Comparison of ENCODE assay signal across 1 cellular context in the genomic region with DNA sequence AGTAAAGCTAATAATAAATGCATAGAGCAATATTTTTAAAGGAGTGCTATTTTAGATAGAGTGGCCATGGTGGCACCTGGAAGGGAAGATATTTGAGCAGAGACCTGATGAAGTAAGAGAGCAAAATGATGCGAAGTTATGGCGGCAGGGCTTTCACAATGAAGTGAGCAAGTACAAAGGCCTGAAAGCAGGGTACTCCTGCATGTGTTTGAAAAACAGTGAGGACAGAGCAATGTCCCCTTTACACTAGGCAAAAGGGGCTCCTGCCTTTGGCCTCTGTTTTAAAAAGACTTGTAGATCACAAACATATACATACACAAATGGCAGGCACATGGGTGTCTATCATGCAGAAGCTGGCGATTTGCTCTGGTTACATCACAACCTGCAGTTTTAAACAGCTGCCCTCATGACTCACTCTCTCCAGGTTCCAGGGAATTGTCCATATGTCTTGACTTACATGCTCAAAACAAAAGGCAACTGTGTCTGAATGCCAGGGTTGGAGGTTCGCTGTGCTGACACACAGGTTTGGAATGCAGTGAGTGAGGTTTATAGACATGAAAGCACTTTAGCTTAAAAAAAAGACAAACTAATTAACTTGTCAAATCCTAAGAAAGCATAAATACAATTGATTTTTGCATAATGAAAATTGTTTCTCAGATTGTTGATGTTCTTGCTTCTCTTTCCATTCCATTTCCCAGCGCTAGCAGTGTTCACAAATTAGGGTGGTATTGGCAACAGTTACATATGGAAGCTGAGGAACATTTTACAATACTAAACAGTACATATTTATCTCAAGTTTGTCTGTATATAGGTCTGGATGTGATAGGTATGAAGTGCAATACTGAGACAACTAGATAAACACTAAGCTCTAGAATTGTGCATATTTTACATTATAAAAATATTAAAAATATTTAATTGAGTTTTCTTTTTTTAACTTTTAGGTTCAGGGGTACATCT.
TF ChIP-seq lines count a peak whose summit lies in the region.

No MANE protein-coding gene starts in this region.

TF ChIP-seq in HEK293, 187 proteins besides CTCF, POLR2A, EP300 and RAD21 (continued from another document):
- TF ChIP-seq ZNF664 (tag by site-specific recombination; IDR thresholded peaks at IDR 0.05) (no peak), ZNF623 (tag by site-specific recombination; IDR thresholded peaks at IDR 0.05) (no peak), ZNF146 (tag by site-specific recombination; IDR thresholded peaks at IDR 0.05) (no peak), ZNF776 (tag by site-specific recombination; IDR thresholded peaks at IDR 0.05; ENCODE audit: borderline replicate concordance) (no peak), YY1 (tag by site-specific recombination; IDR thresholded peaks at IDR 0.05) (no peak), ZNF157 (tag by site-specific recombination; IDR thresholded peaks at IDR 0.05) (no peak), ZNF175 (tag by site-specific recombination; IDR thresholded peaks at IDR 0.05) (no peak), BCL11B (tag by site-specific recombination; IDR thresholded peaks at IDR 0.05; ENCODE audit: low read depth) (no peak), SP2 (tag by site-specific recombination; IDR thresholded peaks at IDR 0.05) (no peak), ZNF501 (tag by site-specific recombination; IDR thresholded peaks at IDR 0.05) (no peak), ZNF239 (tag by site-specific recombination; IDR thresholded peaks at IDR 0.05) (no peak), ZNF274 (IDR thresholded peaks at IDR 0.05; ENCODE audit: low read length) (no peak), ZNF274 (tag by site-specific recombination; IDR thresholded peaks at IDR 0.05; ENCODE audit: borderline replicate concordance) (no peak), ZNF174 (tag by site-specific recombination; IDR thresholded peaks at IDR 0.05) (no peak), ZNF624 (tag by site-specific recombination; IDR thresholded peaks at IDR 0.05) (no peak), ZSCAN16 (tag by site-specific recombination; IDR thresholded peaks at IDR 0.05) (no peak), ZNF132 (tag by site-specific recombination; IDR thresholded peaks at IDR 0.05; ENCODE audit: borderline replicate concordance) (no peak), REPIN1 (tag by site-specific recombination; IDR thresholded peaks at IDR 0.05; ENCODE audit: low read depth) (no peak), ZNF155 (tag by site-specific recombination; IDR thresholded peaks at IDR 0.05) (no peak), ZNF248 (tag by site-specific recombination; IDR thresholded peaks at IDR 0.05) (no peak), ZNF350 (tag by site-specific recombination; IDR thresholded peaks at IDR 0.05) (no peak), ZNF510 (tag by site-specific recombination; IDR thresholded peaks at IDR 0.05; ENCODE audit: insufficient replicate concordance) (no peak), ZFP41 (tag by site-specific recombination; IDR thresholded peaks at IDR 0.05; ENCODE audit: borderline replicate concordance) (no peak), ZNF600 (tag by site-specific recombination; IDR thresholded peaks at IDR 0.05) (no peak)
- TF ChIP-seq, protein P1, sequence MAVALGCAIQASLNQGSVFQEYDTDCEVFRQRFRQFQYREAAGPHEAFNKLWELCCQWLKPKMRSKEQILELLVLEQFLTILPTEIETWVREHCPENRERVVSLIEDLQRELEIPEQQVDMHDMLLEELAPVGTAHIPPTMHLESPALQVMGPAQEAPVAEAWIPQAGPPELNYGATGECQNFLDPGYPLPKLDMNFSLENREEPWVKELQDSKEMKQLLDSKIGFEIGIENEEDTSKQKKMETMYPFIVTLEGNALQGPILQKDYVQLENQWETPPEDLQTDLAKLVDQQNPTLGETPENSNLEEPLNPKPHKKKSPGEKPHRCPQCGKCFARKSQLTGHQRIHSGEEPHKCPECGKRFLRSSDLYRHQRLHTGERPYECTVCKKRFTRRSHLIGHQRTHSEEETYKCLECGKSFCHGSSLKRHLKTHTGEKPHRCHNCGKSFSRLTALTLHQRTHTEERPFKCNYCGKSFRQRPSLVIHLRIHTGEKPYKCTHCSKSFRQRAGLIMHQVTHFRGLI (tag by site-specific recombination; IDR thresholded peaks at IDR 0.05) = no peak
- TF ChIP-seq, protein P2, sequence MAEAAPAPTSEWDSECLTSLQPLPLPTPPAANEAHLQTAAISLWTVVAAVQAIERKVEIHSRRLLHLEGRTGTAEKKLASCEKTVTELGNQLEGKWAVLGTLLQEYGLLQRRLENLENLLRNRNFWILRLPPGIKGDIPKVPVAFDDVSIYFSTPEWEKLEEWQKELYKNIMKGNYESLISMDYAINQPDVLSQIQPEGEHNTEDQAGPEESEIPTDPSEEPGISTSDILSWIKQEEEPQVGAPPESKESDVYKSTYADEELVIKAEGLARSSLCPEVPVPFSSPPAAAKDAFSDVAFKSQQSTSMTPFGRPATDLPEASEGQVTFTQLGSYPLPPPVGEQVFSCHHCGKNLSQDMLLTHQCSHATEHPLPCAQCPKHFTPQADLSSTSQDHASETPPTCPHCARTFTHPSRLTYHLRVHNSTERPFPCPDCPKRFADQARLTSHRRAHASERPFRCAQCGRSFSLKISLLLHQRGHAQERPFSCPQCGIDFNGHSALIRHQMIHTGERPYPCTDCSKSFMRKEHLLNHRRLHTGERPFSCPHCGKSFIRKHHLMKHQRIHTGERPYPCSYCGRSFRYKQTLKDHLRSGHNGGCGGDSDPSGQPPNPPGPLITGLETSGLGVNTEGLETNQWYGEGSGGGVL (tag by site-specific recombination; IDR thresholded peaks at IDR 0.05) = no peak
- TF ChIP-seq, protein P3, sequence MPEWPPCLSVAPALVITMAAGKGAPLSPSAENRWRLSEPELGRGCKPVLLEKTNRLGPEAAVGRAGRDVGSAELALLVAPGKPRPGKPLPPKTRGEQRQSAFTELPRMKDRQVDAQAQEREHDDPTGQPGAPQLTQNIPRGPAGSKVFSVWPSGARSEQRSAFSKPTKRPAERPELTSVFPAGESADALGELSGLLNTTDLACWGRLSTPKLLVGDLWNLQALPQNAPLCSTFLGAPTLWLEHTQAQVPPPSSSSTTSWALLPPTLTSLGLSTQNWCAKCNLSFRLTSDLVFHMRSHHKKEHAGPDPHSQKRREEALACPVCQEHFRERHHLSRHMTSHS (tag by site-specific recombination; IDR thresholded peaks at IDR 0.05) = no peak
- TF ChIP-seq, protein P4, sequence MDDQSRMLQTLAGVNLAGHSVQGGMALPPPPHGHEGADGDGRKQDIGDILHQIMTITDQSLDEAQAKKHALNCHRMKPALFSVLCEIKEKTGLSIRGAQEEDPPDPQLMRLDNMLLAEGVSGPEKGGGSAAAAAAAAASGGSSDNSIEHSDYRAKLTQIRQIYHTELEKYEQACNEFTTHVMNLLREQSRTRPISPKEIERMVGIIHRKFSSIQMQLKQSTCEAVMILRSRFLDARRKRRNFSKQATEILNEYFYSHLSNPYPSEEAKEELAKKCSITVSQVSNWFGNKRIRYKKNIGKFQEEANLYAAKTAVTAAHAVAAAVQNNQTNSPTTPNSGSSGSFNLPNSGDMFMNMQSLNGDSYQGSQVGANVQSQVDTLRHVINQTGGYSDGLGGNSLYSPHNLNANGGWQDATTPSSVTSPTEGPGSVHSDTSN (CRISPR knock-in tag; IDR thresholded peaks at IDR 0.05) = no peak
- TF ChIP-seq, protein P5, sequence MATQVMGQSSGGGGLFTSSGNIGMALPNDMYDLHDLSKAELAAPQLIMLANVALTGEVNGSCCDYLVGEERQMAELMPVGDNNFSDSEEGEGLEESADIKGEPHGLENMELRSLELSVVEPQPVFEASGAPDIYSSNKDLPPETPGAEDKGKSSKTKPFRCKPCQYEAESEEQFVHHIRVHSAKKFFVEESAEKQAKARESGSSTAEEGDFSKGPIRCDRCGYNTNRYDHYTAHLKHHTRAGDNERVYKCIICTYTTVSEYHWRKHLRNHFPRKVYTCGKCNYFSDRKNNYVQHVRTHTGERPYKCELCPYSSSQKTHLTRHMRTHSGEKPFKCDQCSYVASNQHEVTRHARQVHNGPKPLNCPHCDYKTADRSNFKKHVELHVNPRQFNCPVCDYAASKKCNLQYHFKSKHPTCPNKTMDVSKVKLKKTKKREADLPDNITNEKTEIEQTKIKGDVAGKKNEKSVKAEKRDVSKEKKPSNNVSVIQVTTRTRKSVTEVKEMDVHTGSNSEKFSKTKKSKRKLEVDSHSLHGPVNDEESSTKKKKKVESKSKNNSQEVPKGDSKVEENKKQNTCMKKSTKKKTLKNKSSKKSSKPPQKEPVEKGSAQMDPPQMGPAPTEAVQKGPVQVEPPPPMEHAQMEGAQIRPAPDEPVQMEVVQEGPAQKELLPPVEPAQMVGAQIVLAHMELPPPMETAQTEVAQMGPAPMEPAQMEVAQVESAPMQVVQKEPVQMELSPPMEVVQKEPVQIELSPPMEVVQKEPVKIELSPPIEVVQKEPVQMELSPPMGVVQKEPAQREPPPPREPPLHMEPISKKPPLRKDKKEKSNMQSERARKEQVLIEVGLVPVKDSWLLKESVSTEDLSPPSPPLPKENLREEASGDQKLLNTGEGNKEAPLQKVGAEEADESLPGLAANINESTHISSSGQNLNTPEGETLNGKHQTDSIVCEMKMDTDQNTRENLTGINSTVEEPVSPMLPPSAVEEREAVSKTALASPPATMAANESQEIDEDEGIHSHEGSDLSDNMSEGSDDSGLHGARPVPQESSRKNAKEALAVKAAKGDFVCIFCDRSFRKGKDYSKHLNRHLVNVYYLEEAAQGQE (tag by site-specific recombination; IDR thresholded peaks at IDR 0.05) = no peak
- TF ChIP-seq, protein P6, sequence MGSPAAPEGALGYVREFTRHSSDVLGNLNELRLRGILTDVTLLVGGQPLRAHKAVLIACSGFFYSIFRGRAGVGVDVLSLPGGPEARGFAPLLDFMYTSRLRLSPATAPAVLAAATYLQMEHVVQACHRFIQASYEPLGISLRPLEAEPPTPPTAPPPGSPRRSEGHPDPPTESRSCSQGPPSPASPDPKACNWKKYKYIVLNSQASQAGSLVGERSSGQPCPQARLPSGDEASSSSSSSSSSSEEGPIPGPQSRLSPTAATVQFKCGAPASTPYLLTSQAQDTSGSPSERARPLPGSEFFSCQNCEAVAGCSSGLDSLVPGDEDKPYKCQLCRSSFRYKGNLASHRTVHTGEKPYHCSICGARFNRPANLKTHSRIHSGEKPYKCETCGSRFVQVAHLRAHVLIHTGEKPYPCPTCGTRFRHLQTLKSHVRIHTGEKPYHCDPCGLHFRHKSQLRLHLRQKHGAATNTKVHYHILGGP (tag by site-specific recombination; IDR thresholded peaks at IDR 0.05) = no peak
